38 cellular contexts compared by ENCODE assay signal in genomic region chr6:155408981-155409380, GRCh38. TPM values are rescaled to one million over a fixed set of nuclear protein-coding genes. Genes with fewer than 3 reads are reported as not detected.
"Had no signal": no experiment of that assay in that cellular context is flagged by ENCODE, and none has a peak within 500 bp of the region (broad histone marks: within the 10 kb centered on the region; RNA-seq: fewer than 3 reads in every experiment).

No MANE protein-coding gene starts in this region.

- ATAC-seq: foreskin keratinocyte; heart left ventricle; left lobe of liver; lower lobe of right lung; mucosa of descending colon; natural killer cell treated with Interleukin-12 subunit alpha and Interleukin-12 subunit beta and Interleukin-15 and Interleukin-18, amount 100 ng/mL, for 72 hours; sciatic nerve; stimulated activated naive CD8-positive, alpha-beta T cell treated with anti-CD3 and anti-CD28 coated beads, Interleukin-15, amount 100 ng/mL, for 72 hours had no signal

- H3K9me3 ChIP-seq: adrenal gland, ascending aorta, esophagus muscularis mucosa, heart left ventricle, lower lobe of right lung, mucosa of descending colon, vagina had no signal

- H3K4me3 Mint-ChIP-seq: activated naive CD4-positive, alpha-beta T cell treated with anti-CD3 and anti-CD28 coated beads for 36 hours; activated naive CD8-positive, alpha-beta T cell treated with anti-CD3 and anti-CD28 coated beads for 36 hours; activated T-helper 1 cell treated with anti-CD3 and anti-CD28 coated beads, Interleukin-12 subunit alpha, Interleukin-12 subunit beta, Interleukin-2, Interleukin-4 antibody, amounts not matched to agents 30 ng/mL and 10 ng/mL and 1 ng/mL, durations not matched to agents 14 hours and 24 hours and 36 hours; natural killer cell treated with Interleukin-12 subunit alpha and Interleukin-12 subunit beta and Interleukin-15 and Interleukin-18, amount 100 ng/mL, for 72 hours; stimulated activated naive CD8-positive, alpha-beta T cell treated with anti-CD3 and anti-CD28 coated beads, Interleukin-15, amount 100 ng/mL, for 72 hours; type B pancreatic cell had no signal

- H3K4me3 ChIP-seq: adrenal gland, ascending aorta, esophagus muscularis mucosa, heart left ventricle, lower lobe of right lung, mucosa of descending colon, skin epidermis, vagina had no signal

- H3K27ac ChIP-seq: adrenal gland, ascending aorta, esophagus muscularis mucosa, foreskin keratinocyte, heart left ventricle, lower lobe of right lung, skin epidermis, vagina had no signal

- DNase-seq: activated CD4-positive, alpha-beta T cell treated with anti-CD3 and anti-CD28 coated beads for 4 hours; activated CD4-positive, alpha-beta T cell treated with anti-CD3 and anti-CD28 coated beads, Interleukin-2, amount 50 U/mL, for 48 hours; activated CD8-positive, alpha-beta memory T cell treated with anti-CD3 and anti-CD28 coated beads, Interleukin-2, amount 50 U/mL, for 4 hours; activated effector memory CD4-positive, alpha-beta T cell treated with anti-CD3 and anti-CD28 coated beads, Interleukin-2, amount 50 U/mL, for 16 hours; activated naive CD4-positive, alpha-beta T cell treated with anti-CD3 and anti-CD28 coated beads for 36 hours; activated naive CD8-positive, alpha-beta T cell treated with anti-CD3 and anti-CD28 coated beads for 36 hours; activated T-cell treated with anti-CD3 and anti-CD28 coated beads, Interleukin-2, amount 50 U/mL, for 1 hour; adrenal gland; foreskin keratinocyte; heart left ventricle; hypothalamus; kidney glomerular epithelial cell; lower lobe of right lung; mucosa of descending colon; stimulated activated CD4-positive, alpha-beta T cell treated with anti-CD3 and anti-CD28 coated beads, Interleukin-12 subunit alpha, Interleukin-12 subunit beta, amount 100 ng/mL, for 4 hours; stimulated activated CD4-positive, alpha-beta T cell treated with anti-CD3 and anti-CD28 coated beads, Interleukin-4, amount 100 ng/mL, for 1 hour; stimulated activated naive CD8-positive, alpha-beta T cell treated with anti-CD3 and anti-CD28 coated beads, Interleukin-15, amount 100 ng/mL, for 72 hours; substantia nigra had no signal

- H3K27me3 ChIP-seq: adrenal gland, ascending aorta, esophagus muscularis mucosa, foreskin keratinocyte, heart left ventricle, vagina had no signal

- H3K4me1 Mint-ChIP-seq: stimulated activated naive CD8-positive, alpha-beta T cell treated with anti-CD3 and anti-CD28 coated beads, Interleukin-15, amount 100 ng/mL, for 72 hours had no signal

- H3K36me3 ChIP-seq: adrenal gland, ascending aorta, esophagus muscularis mucosa, heart left ventricle, lower lobe of right lung, vagina had no signal

- H3K27ac Mint-ChIP-seq: activated naive CD4-positive, alpha-beta T cell treated with anti-CD3 and anti-CD28 coated beads for 36 hours; activated naive CD8-positive, alpha-beta T cell treated with anti-CD3 and anti-CD28 coated beads for 36 hours; activated T-helper 1 cell treated with anti-CD3 and anti-CD28 coated beads, Interleukin-12 subunit alpha, Interleukin-12 subunit beta, Interleukin-2, Interleukin-4 antibody, amounts not matched to agents 30 ng/mL and 10 ng/mL and 1 ng/mL, durations not matched to agents 14 hours and 24 hours and 36 hours; natural killer cell treated with Interleukin-12 subunit alpha and Interleukin-12 subunit beta and Interleukin-15 and Interleukin-18, amount 100 ng/mL, for 72 hours; type B pancreatic cell had no signal

- H3K36me3 Mint-ChIP-seq: activated naive CD8-positive, alpha-beta T cell treated with anti-CD3 and anti-CD28 coated beads for 36 hours; brain; natural killer cell treated with Interleukin-12 subunit alpha and Interleukin-12 subunit beta and Interleukin-15 and Interleukin-18, amount 100 ng/mL, for 72 hours; type B pancreatic cell had no signal

- H3K4me1 ChIP-seq: adrenal gland, esophagus muscularis mucosa, foreskin keratinocyte, lower lobe of right lung, vagina had no signal

- H3K9me3 Mint-ChIP-seq: activated naive CD4-positive, alpha-beta T cell treated with anti-CD3 and anti-CD28 coated beads for 36 hours; activated naive CD8-positive, alpha-beta T cell treated with anti-CD3 and anti-CD28 coated beads for 36 hours; activated T-helper 1 cell treated with anti-CD3 and anti-CD28 coated beads, Interleukin-12 subunit alpha, Interleukin-12 subunit beta, Interleukin-2, Interleukin-4 antibody, amounts not matched to agents 30 ng/mL and 10 ng/mL and 1 ng/mL, durations not matched to agents 14 hours and 24 hours and 36 hours; natural killer cell treated with Interleukin-12 subunit alpha and Interleukin-12 subunit beta and Interleukin-15 and Interleukin-18, amount 100 ng/mL, for 72 hours; stimulated activated naive CD8-positive, alpha-beta T cell treated with anti-CD3 and anti-CD28 coated beads, Interleukin-15, amount 100 ng/mL, for 72 hours; type B pancreatic cell had no signal

- H3K27me3 Mint-ChIP-seq: activated naive CD8-positive, alpha-beta T cell treated with anti-CD3 and anti-CD28 coated beads for 36 hours; type B pancreatic cell had no signal

RNA-seq across cellular contexts. Expression of gene NOX3, which starts 46.7 kb away (rescaled TPM):
- total RNA-seq: activated CD8-positive, alpha-beta memory T cell treated with anti-CD3 and anti-CD28 coated beads for 36 hours; activated naive CD4-positive, alpha-beta T cell treated with anti-CD3 and anti-CD28 coated beads for 36 hours; activated naive CD8-positive, alpha-beta T cell treated with anti-CD3 and anti-CD28 coated beads for 36 hours; activated T-helper 1 cell treated with anti-CD3 and anti-CD28 coated beads, Interleukin-12 subunit alpha, Interleukin-12 subunit beta, Interleukin-2, Interleukin-4 antibody, amounts not matched to agents 30 ng/mL and 10 ng/mL and 1 ng/mL, durations not matched to agents 14 hours and 24 hours and 36 hours; adrenal gland; ascending aorta; cardiac septum; cerebellum; esophagus muscularis mucosa; foreskin keratinocyte; heart left ventricle; left lobe of liver; lower lobe of right lung; mesenteric fat pad; mucosa of descending colon; myocyte; natural killer cell treated with Interleukin-12 subunit alpha and Interleukin-12 subunit beta and Interleukin-15 and Interleukin-18, amount 100 ng/mL, for 72 hours; osteoblast; posterior vena cava; renal cortical epithelial cell; sciatic nerve; T-helper 1 cell treated with Interleukin-12 subunit alpha and Interleukin-12 subunit beta and Interleukin-4 antibody, amounts not matched to agents 30 ng/mL and 1 ng/mL, for 36 hours; vagina had no signal
- polyA plus RNA-seq: foreskin keratinocyte, heart left ventricle, thymus had no signal
